In the genomic region with DNA sequence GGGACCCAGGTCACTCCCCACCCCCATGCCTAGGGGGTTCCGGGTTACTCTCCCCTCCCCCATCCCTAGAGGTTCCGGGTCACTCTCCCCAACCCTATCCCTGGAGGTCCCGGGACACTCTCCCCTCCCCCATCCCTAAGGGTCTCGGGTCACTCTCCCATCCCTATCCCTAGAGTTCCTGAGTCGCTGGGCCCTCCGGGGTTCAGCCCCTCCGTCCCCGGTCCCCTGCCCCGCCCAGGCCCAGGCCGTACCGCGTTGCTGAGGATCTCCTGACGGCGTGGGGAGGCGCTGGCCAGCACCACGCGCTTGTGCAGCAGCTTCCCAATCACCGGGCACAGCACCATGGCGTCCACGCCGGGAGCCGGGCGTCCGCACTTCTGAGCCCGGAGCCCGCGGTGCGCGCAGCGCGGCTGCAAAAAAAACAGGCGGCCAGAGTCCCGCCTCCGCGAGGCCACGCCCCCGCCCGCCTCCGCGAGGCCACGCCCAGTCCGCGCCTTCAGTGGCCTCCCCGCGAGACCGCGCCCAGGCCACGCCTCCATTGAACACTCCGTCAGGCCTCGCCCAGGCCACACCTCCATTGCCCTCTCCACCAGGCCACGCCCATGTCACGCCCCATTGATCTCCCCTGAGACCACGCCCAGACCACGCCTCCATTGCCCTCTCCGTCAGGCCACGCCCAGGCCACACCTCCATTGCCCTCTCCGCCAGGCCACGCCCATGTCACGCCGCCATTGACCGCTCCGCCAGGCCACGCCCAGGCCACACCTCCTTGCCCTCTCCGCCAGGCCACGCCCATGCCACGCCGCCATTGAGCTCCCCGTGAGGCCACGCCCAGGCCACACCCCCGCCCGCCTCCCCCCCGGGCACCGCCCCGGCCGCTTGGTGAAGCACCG, we compare ENCODE assay signal across 2 cellular contexts.
A peak's percentile ranks its signal among the peaks of the same experiment; 100 is the strongest.
TF ChIP-seq lines count a peak whose summit lies in the region.

TSS of gene ASMTL (minus strand) at position 413 of the 893 bp plus-strand sequence. CDS start at position 344, 69 bp downstream.

TF ChIP-seq in SK-N-SH, 30 proteins besides CTCF, POLR2A, EP300 and RAD21 (continued from another document):
- TF ChIP-seq USF2 (IDR thresholded peaks at IDR 0.05; ENCODE audit: borderline replicate concordance, low read depth, low read length): no peak
- no peak for TF ChIP-seq JUND (IDR thresholded peaks at IDR 0.05)
- TF ChIP-seq, protein P1, sequence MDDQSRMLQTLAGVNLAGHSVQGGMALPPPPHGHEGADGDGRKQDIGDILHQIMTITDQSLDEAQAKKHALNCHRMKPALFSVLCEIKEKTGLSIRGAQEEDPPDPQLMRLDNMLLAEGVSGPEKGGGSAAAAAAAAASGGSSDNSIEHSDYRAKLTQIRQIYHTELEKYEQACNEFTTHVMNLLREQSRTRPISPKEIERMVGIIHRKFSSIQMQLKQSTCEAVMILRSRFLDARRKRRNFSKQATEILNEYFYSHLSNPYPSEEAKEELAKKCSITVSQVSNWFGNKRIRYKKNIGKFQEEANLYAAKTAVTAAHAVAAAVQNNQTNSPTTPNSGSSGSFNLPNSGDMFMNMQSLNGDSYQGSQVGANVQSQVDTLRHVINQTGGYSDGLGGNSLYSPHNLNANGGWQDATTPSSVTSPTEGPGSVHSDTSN (IDR thresholded peaks at IDR 0.05): no peak

TF ChIP-seq in K562, 482 proteins besides CTCF, POLR2A, EP300 and RAD21 (continued from another document):
- TF ChIP-seq FOXO4 (CRISPR knock-in tag; IDR thresholded peaks at IDR 0.05): no peak
- TF ChIP-seq THAP12 (CRISPR knock-in tag; IDR thresholded peaks at IDR 0.05): peak; percentile 42; the same call in 1 of the 2 replicates
- TF ChIP-seq POLR2AphosphoS5 (IDR thresholded peaks at IDR 0.05; ENCODE audit: control insufficient read depth, insufficient read depth, low read depth, low read length): peak; percentile 38; the same call in 1 of the 2 replicates
- no peak for TF ChIP-seq NBN (IDR thresholded peaks at IDR 0.05; ENCODE audit: low read depth)
- no peak for TF ChIP-seq EWSR1 (IDR thresholded peaks at IDR 0.05; ENCODE audit: borderline replicate concordance, low read depth, partially characterized antibody)
- TF ChIP-seq TBP (optimal IDR thresholded peaks at IDR 0.05; ENCODE audit: low read depth, low read length): peak; percentile 87
- peak; percentile 61 for TF ChIP-seq MBD2 (IDR thresholded peaks at IDR 0.05; ENCODE audit: borderline replicate concordance, low read depth)
- TF ChIP-seq RB1 (IDR thresholded peaks at IDR 0.05; ENCODE audit: low read depth): peak; percentile 74
- no peak for TF ChIP-seq ZBTB8A (IDR thresholded peaks at IDR 0.05; ENCODE audit: partially characterized antibody)
- TF ChIP-seq, protein P2, sequence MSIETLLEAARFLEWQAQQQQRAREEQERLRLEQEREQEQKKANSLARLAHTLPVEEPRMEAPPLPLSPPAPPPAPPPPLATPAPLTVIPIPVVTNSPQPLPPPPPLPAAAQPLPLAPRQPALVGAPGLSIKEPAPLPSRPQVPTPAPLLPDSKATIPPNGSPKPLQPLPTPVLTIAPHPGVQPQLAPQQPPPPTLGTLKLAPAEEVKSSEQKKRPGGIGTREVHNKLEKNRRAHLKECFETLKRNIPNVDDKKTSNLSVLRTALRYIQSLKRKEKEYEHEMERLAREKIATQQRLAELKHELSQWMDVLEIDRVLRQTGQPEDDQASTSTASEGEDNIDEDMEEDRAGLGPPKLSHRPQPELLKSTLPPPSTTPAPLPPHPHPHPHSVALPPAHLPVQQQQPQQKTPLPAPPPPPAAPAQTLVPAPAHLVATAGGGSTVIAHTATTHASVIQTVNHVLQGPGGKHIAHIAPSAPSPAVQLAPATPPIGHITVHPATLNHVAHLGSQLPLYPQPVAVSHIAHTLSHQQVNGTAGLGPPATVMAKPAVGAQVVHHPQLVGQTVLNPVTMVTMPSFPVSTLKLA (conservative IDR thresholded peaks at IDR 0.05): peak; percentile 34 to 62; a peak in 2 of 4 replicates
- TF ChIP-seq L3MBTL2 (IDR thresholded peaks at IDR 0.05): 0 out of 2 replicates have a peak, but pooled peaks have one; percentile 11
- TF ChIP-seq HNRNPLL (IDR thresholded peaks at IDR 0.05; ENCODE audit: low read depth, low read length, poor library complexity, severe bottlenecking): peak; percentile 28
- no peak for TF ChIP-seq ZFPM2 (CRISPR knock-in tag; IDR thresholded peaks at IDR 0.05)
- TF ChIP-seq PKNOX1 (IDR thresholded peaks at IDR 0.05): peak; percentile 77
- peak; percentile 40 for TF ChIP-seq CREM (IDR thresholded peaks at IDR 0.05; ENCODE audit: low read depth)
- TF ChIP-seq ZNF384 (IDR thresholded peaks at IDR 0.05; ENCODE audit: low read depth, low read length): peak; percentile 91
- peak; percentile 77 for TF ChIP-seq GABPA (tag; conservative IDR thresholded peaks at IDR 0.05; ENCODE audit: low read depth)
- TF ChIP-seq ARID4B (CRISPR knock-in tag; IDR thresholded peaks at IDR 0.05): peak; percentile 52; the same call in 1 of the 2 replicates
- TF ChIP-seq NONO (IDR thresholded peaks at IDR 0.05; ENCODE audit: low read depth in 2 of 2, low read length in 1 of 2): 0 out of 4 replicates have a peak, but pooled peaks of 1 of the 2 experiments have one; percentile 45
- peak; percentile 53 for TF ChIP-seq POLR2B (IDR thresholded peaks at IDR 0.05; ENCODE audit: low read depth, partially characterized antibody)
- TF ChIP-seq, protein P3, sequence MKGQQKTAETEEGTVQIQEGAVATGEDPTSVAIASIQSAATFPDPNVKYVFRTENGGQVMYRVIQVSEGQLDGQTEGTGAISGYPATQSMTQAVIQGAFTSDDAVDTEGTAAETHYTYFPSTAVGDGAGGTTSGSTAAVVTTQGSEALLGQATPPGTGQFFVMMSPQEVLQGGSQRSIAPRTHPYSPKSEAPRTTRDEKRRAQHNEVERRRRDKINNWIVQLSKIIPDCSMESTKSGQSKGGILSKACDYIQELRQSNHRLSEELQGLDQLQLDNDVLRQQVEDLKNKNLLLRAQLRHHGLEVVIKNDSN (CRISPR knock-in tag; IDR thresholded peaks at IDR 0.05): peak; percentile 44; the same call in 1 of the 2 replicates
- TF ChIP-seq RBFOX2 (IDR thresholded peaks at IDR 0.05; ENCODE audit: low read depth, low read length): peak; percentile 93
- TF ChIP-seq PHB (CRISPR knock-in tag; IDR thresholded peaks at IDR 0.05): 0 out of 2 replicates have a peak, but pooled peaks have one; percentile 30
- TF ChIP-seq SP1 (CRISPR knock-in tag; IDR thresholded peaks at IDR 0.05): peak; percentile 95
- no peak for TF ChIP-seq NR2C2 (CRISPR knock-in tag; IDR thresholded peaks at IDR 0.05)
- peak; percentile 93 for TF ChIP-seq NR2C2 (tag; IDR thresholded peaks at IDR 0.05)
- peak; percentile 46 for TF ChIP-seq U2AF1 (optimal IDR thresholded peaks at IDR 0.05; ENCODE audit: low read depth, low read length)
- TF ChIP-seq ZFX (CRISPR knock-in tag; IDR thresholded peaks at IDR 0.05): peak; percentile 53
- peak; percentile 63 for TF ChIP-seq MYC (IDR thresholded peaks at IDR 0.05; ENCODE audit: low read depth, low read length)
- no peak for TF ChIP-seq MYC (CRISPR knock-in tag; IDR thresholded peaks at IDR 0.05; ENCODE audit: borderline replicate concordance, low read depth)
- TF ChIP-seq PML (IDR thresholded peaks at IDR 0.05; ENCODE audit: low read length): peak; percentile 38; the same call in 1 of the 2 replicates
- 0 out of 2 replicates have a peak, but pooled peaks have one; percentile 47 for TF ChIP-seq ATF7 (IDR thresholded peaks at IDR 0.05)
- TF ChIP-seq, protein P4, sequence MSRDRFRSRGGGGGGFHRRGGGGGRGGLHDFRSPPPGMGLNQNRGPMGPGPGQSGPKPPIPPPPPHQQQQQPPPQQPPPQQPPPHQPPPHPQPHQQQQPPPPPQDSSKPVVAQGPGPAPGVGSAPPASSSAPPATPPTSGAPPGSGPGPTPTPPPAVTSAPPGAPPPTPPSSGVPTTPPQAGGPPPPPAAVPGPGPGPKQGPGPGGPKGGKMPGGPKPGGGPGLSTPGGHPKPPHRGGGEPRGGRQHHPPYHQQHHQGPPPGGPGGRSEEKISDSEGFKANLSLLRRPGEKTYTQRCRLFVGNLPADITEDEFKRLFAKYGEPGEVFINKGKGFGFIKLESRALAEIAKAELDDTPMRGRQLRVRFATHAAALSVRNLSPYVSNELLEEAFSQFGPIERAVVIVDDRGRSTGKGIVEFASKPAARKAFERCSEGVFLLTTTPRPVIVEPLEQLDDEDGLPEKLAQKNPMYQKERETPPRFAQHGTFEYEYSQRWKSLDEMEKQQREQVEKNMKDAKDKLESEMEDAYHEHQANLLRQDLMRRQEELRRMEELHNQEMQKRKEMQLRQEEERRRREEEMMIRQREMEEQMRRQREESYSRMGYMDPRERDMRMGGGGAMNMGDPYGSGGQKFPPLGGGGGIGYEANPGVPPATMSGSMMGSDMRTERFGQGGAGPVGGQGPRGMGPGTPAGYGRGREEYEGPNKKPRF (IDR thresholded peaks at IDR 0.05; ENCODE audit: low read depth, low read length): no peak
- peak; percentile 83 for TF ChIP-seq CHD2 (IDR thresholded peaks at IDR 0.05; ENCODE audit: low read depth, low read length)
- peak; percentile 78; the same call in 1 of the 2 replicates for TF ChIP-seq PHF8 (IDR thresholded peaks at IDR 0.05; ENCODE audit: borderline replicate concordance, low read length)
- TF ChIP-seq POLR2G (IDR thresholded peaks at IDR 0.05; ENCODE audit: low read depth, low read length): peak; percentile 96
- TF ChIP-seq HMGN3 (IDR thresholded peaks at IDR 0.05; ENCODE audit: borderline replicate concordance, extremely low read depth, insufficient read length, low read depth, low read length): peak; percentile 53
TF ChIP-seq in K562: peak in this region for 45.
